In the genomic region with DNA sequence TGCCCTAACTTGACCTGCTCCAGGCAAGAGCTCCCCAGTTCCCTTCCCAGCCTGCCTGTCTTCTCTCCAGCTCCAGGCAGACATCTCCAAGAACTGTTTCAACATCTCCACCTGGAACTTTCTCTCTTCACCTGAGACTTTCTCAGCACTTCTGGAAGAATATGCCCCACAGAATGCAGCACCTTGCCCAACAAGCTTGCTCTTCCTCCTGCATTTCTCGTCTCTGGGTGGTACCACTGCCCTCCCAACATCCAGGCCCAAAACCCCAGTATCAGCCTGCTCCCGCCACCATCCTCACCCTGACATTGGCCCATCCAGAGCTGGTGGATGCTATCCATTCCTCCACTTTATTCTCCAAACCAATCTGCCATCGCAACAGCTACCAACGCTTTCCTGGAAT, we compare ENCODE assay signal across 1 cellular context.
TF ChIP-seq lines count a peak whose summit lies in the region.

No MANE protein-coding gene starts in this region.

TF ChIP-seq in H1, 55 proteins besides CTCF, POLR2A, EP300 and RAD21:
- TF ChIP-seq MAX (IDR thresholded peaks at IDR 0.05) (no peak), POLR2AphosphoS5 (IDR thresholded peaks at IDR 0.05; ENCODE audit: low read depth, low read length) (no peak), CHD1 (IDR thresholded peaks at IDR 0.05; ENCODE audit: low read depth, low read length) (no peak), FOSL1 (IDR thresholded peaks at IDR 0.05; ENCODE audit: insufficient read depth, low read depth, low read length) (no peak), BACH1 (IDR thresholded peaks at IDR 0.05; ENCODE audit: low read length) (no peak), PHF8 (conservative IDR thresholded peaks at IDR 0.05; ENCODE audit: low read depth, low read length) (no peak), SIRT6 (IDR thresholded peaks at IDR 0.05; ENCODE audit: low read length) (no peak), JUND (IDR thresholded peaks at IDR 0.05; ENCODE audit: low read length) (no peak), CHD7 (IDR thresholded peaks at IDR 0.05; ENCODE audit: insufficient replicate concordance, low read length) (no peak), RNF2 (IDR thresholded peaks at IDR 0.05; ENCODE audit: borderline replicate concordance, low read depth, low read length, missing control alignments, poor library complexity, severe bottlenecking) (no peak), JUN (IDR thresholded peaks at IDR 0.05; ENCODE audit: low read depth, low read length) (no peak), SAP30 (IDR thresholded peaks at IDR 0.05; ENCODE audit: insufficient read depth, insufficient replicate concordance, low read length) (no peak), KDM5A (IDR thresholded peaks at IDR 0.05; ENCODE audit: low read length) (no peak), CREB1 (IDR thresholded peaks at IDR 0.05) (no peak), RXRA (IDR thresholded peaks at IDR 0.05; ENCODE audit: insufficient read depth, low read depth, low read length) (no peak), SP4 (IDR thresholded peaks at IDR 0.05; ENCODE audit: low read length) (no peak)
